1 cellular context compared by ENCODE assay signal in genomic region chr6:53910834-53911233, GRCh38.
TF ChIP-seq lines count a peak whose summit lies in the region.

No MANE protein-coding gene starts in this region.

TF ChIP-seq in HepG2, 621 proteins besides CTCF, POLR2A, EP300 and RAD21 (continued from another document):
- no peak for TF ChIP-seq ZNF710 (CRISPR knock-in tag; IDR thresholded peaks at IDR 0.05; ENCODE audit: borderline replicate concordance)
- TF ChIP-seq PHB2 (IDR thresholded peaks at IDR 0.05; ENCODE audit: partially characterized antibody), result no peak
- no peak for TF ChIP-seq SRSF4 (IDR thresholded peaks at IDR 0.05; ENCODE audit: low read depth, low read length, poor library complexity, severe bottlenecking)
- TF ChIP-seq HNF4A (CRISPR knock-in tag; IDR thresholded peaks at IDR 0.05), result no peak
- TF ChIP-seq RORA (CRISPR knock-in tag; IDR thresholded peaks at IDR 0.05), result no peak
- no peak for TF ChIP-seq DBP (CRISPR knock-in tag; IDR thresholded peaks at IDR 0.05; ENCODE audit: not compliant biosample characterization)
- TF ChIP-seq SP5 (CRISPR knock-in tag; IDR thresholded peaks at IDR 0.05; ENCODE audit: borderline replicate concordance, low read depth), result no peak
